Comparison of ENCODE assay signal across 17 cellular contexts in the genomic region with DNA sequence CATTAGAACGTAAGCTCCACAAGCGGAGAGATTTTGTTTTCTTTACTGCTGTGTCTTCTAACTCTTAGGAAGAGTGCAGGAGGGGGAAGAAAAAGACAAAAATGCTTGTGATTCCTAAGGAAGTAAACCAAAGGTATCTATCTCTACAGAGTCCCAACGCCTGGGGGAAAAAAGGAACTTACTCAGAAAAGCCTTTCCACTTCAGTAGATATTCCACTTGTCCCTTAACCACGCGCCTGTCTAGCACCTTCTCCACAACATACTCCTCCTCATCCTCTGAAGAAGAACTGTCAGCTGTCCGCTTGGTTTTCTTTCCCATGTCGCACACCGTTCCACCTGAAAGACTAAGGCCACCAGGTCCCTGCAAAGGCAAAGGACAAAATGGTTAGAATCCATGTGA. TPM values are rescaled to one million over a fixed set of nuclear protein-coding genes. Genes with fewer than 3 reads are reported as not detected.
DNase-seq lines count a peak whose midpoint lies in the region; ATAC-seq, FAIRE-seq and TF ChIP-seq lines count a peak whose summit lies in the region.
"Had no signal": no experiment of that assay in that cellular context is flagged by ENCODE, and none has a peak within 500 bp of the region (broad histone marks: within the 10 kb centered on the region; RNA-seq: fewer than 3 reads in every experiment).

No MANE protein-coding gene starts in this region.

- POLR2A ChIA-PET in A549 (lab: Yijun Ruan, JAX) = interaction anchor here (3.8 kb wide), 1 partner anchor 22 kb away, joined by 36 read pairs; a partner anchor contains a TSS

- WGBS in A549 (ENCODE audit: missing lambda C conversion rate) = 96% methylated on average over 8 of the region's 8 CpGs

- no peak for FAIRE-seq in A549 (lab: Jason Lieb, UNC)
- FAIRE-seq: GM12878 had no signal

- no peak for ATAC-seq in A549
- no peak for ATAC-seq in activated naive CD8-positive, alpha-beta T cell treated with anti-CD3 and anti-CD28 coated beads, Interleukin-2, amount 50 U/mL, for 24 hours
- ATAC-seq: body of pancreas, GM12878 had no signal

- TF ChIP-seq POLR2A in A549 (IDR thresholded peaks at IDR 0.05; ENCODE audit: low read length) = no peak

- H3K9me3 Mint-ChIP-seq in nephron progenitor cell = no peaks in the 10 kb centered on the region
- no peaks in the 10 kb centered on the region for H3K9me3 Mint-ChIP-seq in activated naive CD8-positive, alpha-beta T cell treated with anti-CD3 and anti-CD28 coated beads, Interleukin-2, amount 50 U/mL, for 24 hours
- H3K9me3 Mint-ChIP-seq: activated T-cell treated with anti-CD3 and anti-CD28 coated beads, Interleukin-2, amount 50 U/mL, for 24 hours; memory B cell had no signal

- H3K4me1 Mint-ChIP-seq in nephron progenitor cell = peaks cover 64% of the 10 kb centered on the region
- peaks cover 38% of the 10 kb centered on the region for H3K4me1 Mint-ChIP-seq in activated naive CD8-positive, alpha-beta T cell treated with anti-CD3 and anti-CD28 coated beads, Interleukin-2, amount 50 U/mL, for 24 hours

- H3K4me1 ChIP-seq in A549 = peaks cover 44% of the 10 kb centered on the region

- no peak for TF ChIP-seq EP300 in A549 (IDR thresholded peaks at IDR 0.05)

- peak overlapping the region; percentile 89; the same call in 1 of the 3 replicates for H3K4me2 ChIP-seq in A549
- H3K4me2 ChIP-seq: BLaER1 had no signal

- H3K27ac ChIP-seq in A549 (peak overlapping the region in 1 of 2 experiments; percentile 95; a peak in 4 of 6 replicates), cingulate gyrus (ENCODE audit: low read depth, low read length) (peak overlapping the region; percentile 58)
- H3K27ac ChIP-seq: BLaER1, epithelial cell of prostate had no signal

- H3K27ac Mint-ChIP-seq in nephron progenitor cell = peak overlapping the region; percentile 95
- H3K27ac Mint-ChIP-seq in activated naive CD8-positive, alpha-beta T cell treated with anti-CD3 and anti-CD28 coated beads, Interleukin-2, amount 50 U/mL, for 24 hours = no peak overlapping the region
- H3K27ac Mint-ChIP-seq: activated T-cell treated with anti-CD3 and anti-CD28 coated beads, Interleukin-2, amount 50 U/mL, for 24 hours; memory B cell had no signal

- peaks cover 47% of the 10 kb centered on the region for H3K36me3 Mint-ChIP-seq in nephron progenitor cell (ENCODE audit: low read depth)
- H3K36me3 Mint-ChIP-seq in activated naive CD8-positive, alpha-beta T cell treated with anti-CD3 and anti-CD28 coated beads, Interleukin-2, amount 50 U/mL, for 24 hours (ENCODE audit: low read depth) = peaks cover 25% of the 10 kb centered on the region

- TF ChIP-seq RAD21 in A549 (conservative IDR thresholded peaks at IDR 0.05 in 1 of 2, IDR thresholded peaks at IDR 0.05 in 1 of 2) = no peak

- DNase-seq in A549 (ENCODE audit: low read depth in 1 of 2, low spot score in 1 of 2) = no peak
- peak; percentile 43 for DNase-seq in M059J (ENCODE audit: low read depth)
- no peak for DNase-seq in nephron progenitor cell
- DNase-seq in stimulated activated naive CD4-positive, alpha-beta T cell treated with Interleukin-2 at 50 U/mL for 16 hours (lab: John Stamatoyannopoulos, UW) = no peak
- DNase-seq in activated naive CD8-positive, alpha-beta T cell treated with anti-CD3 and anti-CD28 coated beads, Interleukin-2, amount 50 U/mL, for 24 hours = no peak
- DNase-seq in dedifferentiated amniotic fluid mesenchymal stem cell (ENCODE audit: extremely low spot score) = no peak
- DNase-seq in NCI-H2227 (lab: John Stamatoyannopoulos, UW; ENCODE audit: unreplicated experiment) = no peak
- DNase-seq: activated T-cell treated with anti-CD3 and anti-CD28 coated beads, Interleukin-2, amount 50 U/mL, for 24 hours; body of pancreas; MM.1S; NCI-H2171; stimulated activated CD4-positive, alpha-beta T cell treated with anti-CD3 and anti-CD28 coated beads, Interleukin-2, amount 100 ng/mL, for 24 hours had no signal

- no peaks in the 10 kb centered on the region for H3K9me3 ChIP-seq in A549
- H3K9me3 ChIP-seq: BLaER1, body of pancreas had no signal

- CTCF ChIA-PET in A549 (lab: Yijun Ruan, JAX) = interaction anchor here (2.5 kb wide), 1 partner anchor 43 kb away, joined by 6 read pairs; no protein-coding TSS in a partner anchor

- TF ChIP-seq CTCF in A549 (IDR thresholded peaks at IDR 0.05) (no peak), nephron progenitor cell (IDR thresholded peaks at IDR 0.05) (no peak)

- H3K4me3 Mint-ChIP-seq in nephron progenitor cell = peak overlapping the region; percentile 81
- no peak overlapping the region for H3K4me3 Mint-ChIP-seq in activated naive CD8-positive, alpha-beta T cell treated with anti-CD3 and anti-CD28 coated beads, Interleukin-2, amount 50 U/mL, for 24 hours
- H3K4me3 Mint-ChIP-seq: activated T-cell treated with anti-CD3 and anti-CD28 coated beads, Interleukin-2, amount 50 U/mL, for 24 hours; memory B cell had no signal

- H3K27me3 Mint-ChIP-seq in nephron progenitor cell (ENCODE audit: low read depth, poor library complexity) = no peaks in the 10 kb centered on the region
- no peaks in the 10 kb centered on the region for H3K27me3 Mint-ChIP-seq in activated naive CD8-positive, alpha-beta T cell treated with anti-CD3 and anti-CD28 coated beads, Interleukin-2, amount 50 U/mL, for 24 hours
- H3K27me3 Mint-ChIP-seq: activated T-cell treated with anti-CD3 and anti-CD28 coated beads, Interleukin-2, amount 50 U/mL, for 24 hours; memory B cell had no signal

- no peak overlapping the region for H3K4me3 ChIP-seq in A549
- H3K4me3 ChIP-seq: BLaER1, body of pancreas, GM12878 had no signal

TF ChIP-seq in A549, 52 proteins besides CTCF, POLR2A, EP300 and RAD21:
- no peak for TF ChIP-seq RARB (CRISPR knock-in tag; IDR thresholded peaks at IDR 0.05)
- no peak for TF ChIP-seq RNF2 (IDR thresholded peaks at IDR 0.05; ENCODE audit: borderline replicate concordance, low read depth)
- TF ChIP-seq BHLHE40 (IDR thresholded peaks at IDR 0.05; ENCODE audit: low read depth, low read length) = no peak
- TF ChIP-seq HEYL (CRISPR knock-in tag; IDR thresholded peaks at IDR 0.05) = no peak
- no peak for TF ChIP-seq ZFP36 (IDR thresholded peaks at IDR 0.05; ENCODE audit: borderline replicate concordance, partially characterized antibody)
- no peak for TF ChIP-seq KDM1A (IDR thresholded peaks at IDR 0.05; ENCODE audit: low read depth)
- TF ChIP-seq ZSCAN20 (CRISPR knock-in tag; IDR thresholded peaks at IDR 0.05) = no peak
- TF ChIP-seq, protein P1, sequence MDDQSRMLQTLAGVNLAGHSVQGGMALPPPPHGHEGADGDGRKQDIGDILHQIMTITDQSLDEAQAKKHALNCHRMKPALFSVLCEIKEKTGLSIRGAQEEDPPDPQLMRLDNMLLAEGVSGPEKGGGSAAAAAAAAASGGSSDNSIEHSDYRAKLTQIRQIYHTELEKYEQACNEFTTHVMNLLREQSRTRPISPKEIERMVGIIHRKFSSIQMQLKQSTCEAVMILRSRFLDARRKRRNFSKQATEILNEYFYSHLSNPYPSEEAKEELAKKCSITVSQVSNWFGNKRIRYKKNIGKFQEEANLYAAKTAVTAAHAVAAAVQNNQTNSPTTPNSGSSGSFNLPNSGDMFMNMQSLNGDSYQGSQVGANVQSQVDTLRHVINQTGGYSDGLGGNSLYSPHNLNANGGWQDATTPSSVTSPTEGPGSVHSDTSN (IDR thresholded peaks at IDR 0.05) = no peak
- TF ChIP-seq, protein P2, sequence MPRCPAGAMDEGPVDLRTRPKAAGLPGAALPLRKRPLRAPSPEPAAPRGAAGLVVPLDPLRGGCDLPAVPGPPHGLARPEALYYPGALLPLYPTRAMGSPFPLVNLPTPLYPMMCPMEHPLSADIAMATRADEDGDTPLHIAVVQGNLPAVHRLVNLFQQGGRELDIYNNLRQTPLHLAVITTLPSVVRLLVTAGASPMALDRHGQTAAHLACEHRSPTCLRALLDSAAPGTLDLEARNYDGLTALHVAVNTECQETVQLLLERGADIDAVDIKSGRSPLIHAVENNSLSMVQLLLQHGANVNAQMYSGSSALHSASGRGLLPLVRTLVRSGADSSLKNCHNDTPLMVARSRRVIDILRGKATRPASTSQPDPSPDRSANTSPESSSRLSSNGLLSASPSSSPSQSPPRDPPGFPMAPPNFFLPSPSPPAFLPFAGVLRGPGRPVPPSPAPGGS (IDR thresholded peaks at IDR 0.05) = no peak
- no peak for TF ChIP-seq POLR2AphosphoS2 (conservative IDR thresholded peaks at IDR 0.05; ENCODE audit: low read length)

RNA-seq across cellular contexts. Expression of a gene that starts 22.6 kb away (rescaled TPM):
- polyA plus RNA-seq in A549 (2011; rRNA removed) (115 and 129 TPM in 2 replicates), A549 (2017; fragmentation: RNase III; extraction: RNeasy Plus Mini Kit Qiagen cat#74134 plus additional on column Dnase treatment) (38.8 to 39.5 TPM (median 39.5 TPM) in 3 replicates)
- polyA plus RNA-seq in A549 (2012; cell fraction: cytosol; rRNA removed) = 16.4 and 19.6 TPM in 2 replicates
- 7.9 and 14.3 TPM in 2 replicates for polyA plus RNA-seq in A549 (2012; cell fraction: nucleus; rRNA removed)
- polyA minus RNA-seq in A549 (2011; rRNA and poly(A)+ RNA removed) = 125 and 142 TPM in 2 replicates
- total RNA-seq in M059J (2014; rRNA removed; shearing (Covaris generic)) = 37.0 and 63.1 TPM in 2 replicates

RNA-seq across cellular contexts. Expression of a gene that starts 23.2 kb away (rescaled TPM):
- polyA plus RNA-seq in A549 (2011; rRNA removed) = 622 and 880 TPM in 2 replicates
- polyA plus RNA-seq in A549 (2012; cell fraction: cytosol; rRNA removed) = 676 and 739 TPM in 2 replicates
- 280 and 503 TPM in 2 replicates for polyA plus RNA-seq in A549 (2012; cell fraction: nucleus; rRNA removed)
- 1,469 to 1,640 TPM (median 1,479 TPM) in 3 replicates for polyA plus RNA-seq in A549 (2017; fragmentation: RNase III; extraction: RNeasy Plus Mini Kit Qiagen cat#74134 plus additional on column Dnase treatment)
- 458 and 595 TPM in 2 replicates for polyA minus RNA-seq in A549 (2011; rRNA and poly(A)+ RNA removed)
- total RNA-seq in M059J (2014; rRNA removed; shearing (Covaris generic)) = 317 and 339 TPM in 2 replicates

RNA-seq across cellular contexts. Expression of a gene that starts 43.5 kb away (rescaled TPM):
- polyA plus RNA-seq in A549 (2011; rRNA removed) = 0.52 and 0.90 TPM in 2 replicates
- 0.21 and 0.29 TPM in 2 replicates for polyA plus RNA-seq in A549 (2012; cell fraction: cytosol; rRNA removed)
- 0.32 and 0.34 TPM in 2 replicates for polyA plus RNA-seq in A549 (2012; cell fraction: nucleus; rRNA removed)
- 0.21 to 0.55 TPM (median 0.30 TPM) in 3 replicates for polyA plus RNA-seq in A549 (2017; fragmentation: RNase III; extraction: RNeasy Plus Mini Kit Qiagen cat#74134 plus additional on column Dnase treatment)
- 0.39 and 1.6 TPM in 2 replicates for polyA minus RNA-seq in A549 (2011; rRNA and poly(A)+ RNA removed)
- total RNA-seq in M059J (2014; rRNA removed; shearing (Covaris generic)) = 1.3 and 2.5 TPM in 2 replicates
